ENCODE assay signal across 28 cellular contexts in genomic region chr12:74527491-74527890, GRCh38. TPM values are rescaled to one million over a fixed set of nuclear protein-coding genes. Genes with fewer than 3 reads are reported as not detected.
DNase-seq lines count a peak whose midpoint lies in the region; ATAC-seq, FAIRE-seq and TF ChIP-seq lines count a peak whose summit lies in the region.
"Had no signal": no experiment of that assay in that cellular context is flagged by ENCODE, and none has a peak within 500 bp of the region (broad histone marks: within the 10 kb centered on the region; RNA-seq: fewer than 3 reads in every experiment).

No MANE protein-coding gene starts in this region.

- H3K23ac ChIP-seq in IMR-90 (ENCODE audit: low read depth, low read length), result no peak overlapping the region
- no peak overlapping the region for H3K23ac ChIP-seq in H1 (ENCODE audit: insufficient read length)

- no peak overlapping the region for H3K27ac ChIP-seq in HepG2 (ENCODE audit: extremely low read length, insufficient read depth, low read length)
- no peak overlapping the region for H3K27ac ChIP-seq in right lobe of liver
- no peak overlapping the region for H3K27ac ChIP-seq in IMR-90 (ENCODE audit: insufficient read depth, low read length)
- no peak overlapping the region for H3K27ac ChIP-seq in astrocyte (ENCODE audit: low read depth, low read length)
- no peak overlapping the region for H3K27ac ChIP-seq in H1 (ENCODE audit: low read depth, low read length)
- H3K27ac ChIP-seq in Peyer's patch, result no peak overlapping the region
- H3K27ac ChIP-seq: 22Rv1; BLaER1 treated with 17β-estradiol and CSF1 and Interleukin-3, amounts not matched to agents 10 nM and 100 nM had no signal

- H3K14ac ChIP-seq in IMR-90 (replicated peaks; ENCODE audit: low read depth, low read length) (no peak overlapping the region), H1 (ENCODE audit: insufficient read length) (no peak overlapping the region)

- H2BK120ac ChIP-seq in IMR-90 (ENCODE audit: low read depth, low read length) (no peak overlapping the region), H1 (replicated peaks; ENCODE audit: low read depth, low read length) (no peak overlapping the region)

- WGBS in HepG2 (ENCODE audit: low lambda C conversion rate), result 49% methylated on average over 2 of the region's 2 CpGs
- WGBS in right lobe of liver (ENCODE audit: insufficient coverage, low coverage, low lambda C conversion rate, missing lambda C conversion rate), result 61% methylated on average over 2 of the region's 2 CpGs
- no CpG with 5 or more reads among the region's 2 CpGs for WGBS in IMR-90 (ENCODE audit: extremely low coverage in 2 of 2, insufficient read length in 1 of 2), 2 experiments
- 89% methylated on average over 2 of the region's 2 CpGs; no CpG with 5 or more reads in 1 of the 2 experiments for WGBS in H1 (ENCODE audit: extremely low coverage in 1 of 2, insufficient coverage in 1 of 2, insufficient read length in 1 of 2, insufficient replicate concordance in 2 of 2, low coverage in 1 of 2, low lambda C conversion rate in 2 of 2, missing lambda C conversion rate in 1 of 2), 2 experiments

- TF ChIP-seq POLR2A in HepG2 (IDR thresholded peaks at IDR 0.05; ENCODE audit: insufficient read depth in 1 of 2, low read depth in 2 of 2, low read length in 2 of 2), result no peak
- TF ChIP-seq POLR2A in right lobe of liver (IDR thresholded peaks at IDR 0.05), result no peak
- no peak for TF ChIP-seq POLR2A in IMR-90 (IDR thresholded peaks at IDR 0.05; ENCODE audit: low read depth, low read length)
- no peak for TF ChIP-seq POLR2A in H1 (IDR thresholded peaks at IDR 0.05; ENCODE audit: control extremely low read depth in 1 of 2, low read depth in 2 of 2, low read length in 2 of 2)
- no peak for TF ChIP-seq POLR2A in Peyer's patch (IDR thresholded peaks at IDR 0.05)

- CTCF ChIA-PET in HepG2 (lab: Yijun Ruan, JAX; ENCODE audit: low intra/inter-chr PET ratio, low total read pairs), result no interaction called here
- CTCF ChIA-PET in IMR-90 (lab: Yijun Ruan, JAX), result no interaction called here
- CTCF ChIA-PET in H1 (lab: Charles Lee; ENCODE audit: partially characterized antibody), result interaction anchor here (1.0 to 1.2 kb wide), 2 partner anchors 9 to 12 kb away, joined by 3 read pairs; no protein-coding TSS in a partner anchor

- H4K20me1 ChIP-seq in HepG2 (ENCODE audit: insufficient read depth, low read length) (no peaks in the 10 kb centered on the region), IMR-90 (ENCODE audit: insufficient read depth, low read length) (no peaks in the 10 kb centered on the region), astrocyte (ENCODE audit: insufficient read depth, low read length) (no peaks in the 10 kb centered on the region), H1 (replicated peaks in 1 of 2; ENCODE audit: control insufficient read depth in 1 of 2, insufficient read depth in 2 of 2, low read length in 2 of 2) (no peaks in the 10 kb centered on the region)
- H4K20me1 ChIP-seq: BLaER1 treated with 17β-estradiol and CSF1 and Interleukin-3, amounts not matched to agents 10 nM and 100 nM had no signal

- H3K9ac ChIP-seq in HepG2 (ENCODE audit: insufficient read depth, low read depth, low read length) (no peak overlapping the region), IMR-90 (ENCODE audit: low read depth, low read length) (no peak overlapping the region), astrocyte (ENCODE audit: low read length) (no peak overlapping the region), H1 (replicated peaks in 1 of 4; ENCODE audit: extremely low read depth in 1 of 4, low read depth in 3 of 4, low read length in 3 of 4) (no peak overlapping the region)
- H3K9ac ChIP-seq: BLaER1 treated with 17β-estradiol and CSF1 and Interleukin-3, amounts not matched to agents 10 nM and 100 nM had no signal

- no peaks in the 10 kb centered on the region for H3K79me1 ChIP-seq in IMR-90 (ENCODE audit: low read depth in 1 of 2, low read length in 2 of 2)
- no peaks in the 10 kb centered on the region for H3K79me1 ChIP-seq in H1 (ENCODE audit: low read depth, low read length)

- intact Hi-C loops in HepG2 (cut with micrococcal nuclease; ENCODE audit: unreplicated experiment) (no loop called here), right lobe of liver (cut with DNase I) (no loop called here), IMR-90 (cut with micrococcal nuclease) (no loop called here)

- H2BK20ac ChIP-seq in IMR-90 (ENCODE audit: low read depth, low read length) (no peak overlapping the region), H1 (ENCODE audit: low read length) (no peak overlapping the region)

- no peak overlapping the region for H3K4me3 Mint-ChIP-seq in astrocyte (ENCODE audit: unreplicated experiment)
- H3K4me3 Mint-ChIP-seq: B cell; CD14-positive monocyte; CD4-positive, alpha-beta memory T cell; CD4-positive, CD25-positive, alpha-beta regulatory T cell; CD8-positive, alpha-beta memory T cell had no signal

- H3K27me3 ChIP-seq in HepG2 (ENCODE audit: control insufficient read depth in 1 of 2, insufficient read depth in 2 of 2, low read length in 2 of 2) (no peaks in the 10 kb centered on the region), right lobe of liver (no peaks in the 10 kb centered on the region), IMR-90 (ENCODE audit: control insufficient read depth, insufficient read depth, low read length) (no peaks in the 10 kb centered on the region), astrocyte (ENCODE audit: insufficient read depth, low read length) (no peaks in the 10 kb centered on the region), H1 (replicated peaks in 1 of 4; ENCODE audit: control insufficient read depth in 3 of 4, extremely low read depth in 1 of 4, insufficient read depth in 3 of 4, low read length in 3 of 4) (no peaks in the 10 kb centered on the region), Peyer's patch (no peaks in the 10 kb centered on the region)
- H3K27me3 ChIP-seq: BLaER1 treated with 17β-estradiol and CSF1 and Interleukin-3, amounts not matched to agents 10 nM and 100 nM had no signal

- ATAC-seq in HepG2, result no peak
- no peak for ATAC-seq in right lobe of liver
- no peak for ATAC-seq in IMR-90 (ENCODE audit: low read depth)
- ATAC-seq in HG02870 (IDR thresholded peaks at IDR 0.05; ENCODE audit: unreplicated experiment), result no peak
- ATAC-seq: GM12878 had no signal

- no peak overlapping the region for H2AK9ac ChIP-seq in IMR-90 (replicated peaks; ENCODE audit: low read depth, low read length, poor library complexity)

- H3K4me3 ChIP-seq in HepG2 (replicated peaks in 1 of 3; ENCODE audit: insufficient read depth in 1 of 3, low read depth in 2 of 3, low read length in 3 of 3) (no peak overlapping the region), right lobe of liver (no peak overlapping the region), IMR-90 (ENCODE audit: insufficient read depth, low read depth, low read length) (no peak overlapping the region), astrocyte (ENCODE audit: insufficient read depth, low read depth, low read length) (no peak overlapping the region), H1 (ENCODE audit: extremely low read depth in 1 of 4, insufficient read depth in 2 of 4, low read depth in 3 of 4, low read length in 4 of 4) (no peak overlapping the region), Peyer's patch (no peak overlapping the region)
- H3K4me3 ChIP-seq: BLaER1 treated with 17β-estradiol and CSF1 and Interleukin-3, amounts not matched to agents 10 nM and 100 nM; GM12878 had no signal

- H2AFZ ChIP-seq in HepG2 (ENCODE audit: low read length) (no peak overlapping the region), IMR-90 (replicated peaks; ENCODE audit: low read length, poor library complexity) (no peak overlapping the region), astrocyte (ENCODE audit: low read depth, low read length) (no peak overlapping the region), H1 (ENCODE audit: low read length) (no peak overlapping the region)

- H2AK5ac ChIP-seq in IMR-90 (ENCODE audit: low read depth, low read length) (no peak overlapping the region), H1 (ENCODE audit: low read depth, low read length) (no peak overlapping the region)

- no peak for TF ChIP-seq EP300 in HepG2 (IDR thresholded peaks at IDR 0.05; ENCODE audit: low read depth in 2 of 2, low read length in 2 of 2)
- no peak for TF ChIP-seq EP300 in HepG2 (CRISPR knock-in tag; IDR thresholded peaks at IDR 0.05; ENCODE audit: borderline replicate concordance)
- no peak for TF ChIP-seq EP300 in H1 (IDR thresholded peaks at IDR 0.05; ENCODE audit: borderline replicate concordance in 1 of 2, low read depth in 2 of 2, low read length in 2 of 2)

- in situ Hi-C loops in HepG2 (cut with HindIII; ENCODE audit: extremely low pct_ligation_motif_present, low pct_unique_long_range_greater_than_20kb), result no loop called here
- in situ Hi-C loops in IMR-90 (cut with MboI; ENCODE audit: low sequenced_read_pairs), result no loop called here

- H3K18ac ChIP-seq in IMR-90 (ENCODE audit: low read depth, low read length) (no peak overlapping the region), H1 (ENCODE audit: extremely low read depth, low read length) (no peak overlapping the region)

- H2BK12ac ChIP-seq in H1 (ENCODE audit: low read depth, low read length), result no peak overlapping the region

- BruUV-seq in HepG2 (replicated peaks; lab: Mats Ljungman, UMichigan), result no TSS peak
- no TSS peak for BruUV-seq in IMR-90 (replicated peaks; lab: Mats Ljungman, UMichigan)

- no peaks in the 10 kb centered on the region for H3K23me2 ChIP-seq in H1 (ENCODE audit: low read depth, low read length)

- TF ChIP-seq RAD21 in HepG2 (CRISPR knock-in tag; IDR thresholded peaks at IDR 0.05), result no peak
- TF ChIP-seq RAD21 in IMR-90 (IDR thresholded peaks at IDR 0.05; ENCODE audit: low read length), result no peak
- TF ChIP-seq RAD21 in H1 (IDR thresholded peaks at IDR 0.05 in 1 of 2, conservative IDR thresholded peaks at IDR 0.05 in 1 of 2; ENCODE audit: low read depth in 2 of 2, low read length in 2 of 2), result no peak

- DNase-seq in HepG2 (ENCODE audit: low spot score), result no peak
- no peak for DNase-seq in right lobe of liver
- DNase-seq in IMR-90, result no peak
- no peak for DNase-seq in astrocyte (ENCODE audit: low read depth)
- no peak for DNase-seq in H1 (ENCODE audit: low read depth in 1 of 2, low spot score in 2 of 2)
- no peak for DNase-seq in Peyer's patch
- no peak for DNase-seq in NCI-H187 treated with DMSO at 0.1 percent for 48 hours (lab: John Stamatoyannopoulos, UW)
- DNase-seq: AML-193; CD4-positive, alpha-beta memory T cell; CD4-positive, CD25-positive, alpha-beta regulatory T cell; CD8-positive, alpha-beta memory T cell; COR-L47; DMS 273 treated with DMSO at 0.1 percent for 48 hours; DMS153; DMS53; DMS79; DND-41; EL; GDM1 had no signal

- no peak overlapping the region for H2BK5ac ChIP-seq in IMR-90 (ENCODE audit: low read depth, low read length, poor library complexity, severe bottlenecking)
- no peak overlapping the region for H2BK5ac ChIP-seq in H1 (ENCODE audit: low read depth, low read length)

- H4K8ac ChIP-seq in IMR-90 (ENCODE audit: low read depth in 2 of 2, low read length in 2 of 2), result no peak overlapping the region
- H4K8ac ChIP-seq in H1 (ENCODE audit: extremely low read depth, insufficient read depth, low read length), result no peak overlapping the region

- POLR2A ChIA-PET in HepG2 (lab: Yijun Ruan, JAX), result no interaction called here
- POLR2A ChIA-PET in IMR-90 (lab: Charles Lee; ENCODE audit: unreplicated experiment), result no interaction called here
- POLR2A ChIA-PET in H1 (lab: Charles Lee; ENCODE audit: partially characterized antibody), result interaction anchor here (0.9 kb wide), 1 partner anchor 18 kb away, joined by 3 read pairs; no protein-coding TSS in a partner anchor

- dilution Hi-C loops in IMR-90 (cut with HindIII; ENCODE audit: low sequenced_read_pairs, unreplicated experiment), result no loop called here

- H3K56ac ChIP-seq in IMR-90 (ENCODE audit: extremely low read depth, insufficient read depth, low read length) (no peak overlapping the region), H1 (replicated peaks; ENCODE audit: insufficient read length, low read depth, low read length) (no peak overlapping the region)

- no peak overlapping the region for H4K5ac ChIP-seq in IMR-90 (ENCODE audit: low read depth, low read length)
- H4K5ac ChIP-seq in H1 (ENCODE audit: insufficient read length, low read depth, low read length), result no peak overlapping the region

- no peak overlapping the region for H3K27ac Mint-ChIP-seq in astrocyte (ENCODE audit: unreplicated experiment)
- H3K27ac Mint-ChIP-seq: B cell; CD14-positive monocyte; CD4-positive, alpha-beta memory T cell; CD4-positive, CD25-positive, alpha-beta regulatory T cell; CD8-positive, alpha-beta memory T cell had no signal

- H3K36me3 ChIP-seq in HepG2 (replicated peaks in 1 of 2; ENCODE audit: control insufficient read depth in 1 of 2, insufficient read depth in 2 of 2, low read length in 2 of 2), result no peaks in the 10 kb centered on the region
- H3K36me3 ChIP-seq in right lobe of liver, result no peaks in the 10 kb centered on the region
- no peaks in the 10 kb centered on the region for H3K36me3 ChIP-seq in IMR-90 (ENCODE audit: control insufficient read depth, insufficient read depth, low read length)
- no peaks in the 10 kb centered on the region for H3K36me3 ChIP-seq in astrocyte (ENCODE audit: insufficient read depth, low read length)
- H3K36me3 ChIP-seq in H1 (ENCODE audit: control insufficient read depth in 2 of 4, insufficient read depth in 4 of 4, low read length in 3 of 4), result no peaks in the 10 kb centered on the region
- no peaks in the 10 kb centered on the region for H3K36me3 ChIP-seq in Peyer's patch
- H3K36me3 ChIP-seq: BLaER1 treated with 17β-estradiol and CSF1 and Interleukin-3, amounts not matched to agents 10 nM and 100 nM had no signal

- no peak overlapping the region for H4K91ac ChIP-seq in IMR-90 (ENCODE audit: insufficient read depth, low read depth, low read length)
- H4K91ac ChIP-seq in H1 (replicated peaks; ENCODE audit: insufficient read length, low read length), result no peak overlapping the region

- no peaks in the 10 kb centered on the region for H3K36me3 Mint-ChIP-seq in astrocyte (ENCODE audit: low read depth, unreplicated experiment)
- H3K36me3 Mint-ChIP-seq: CD14-positive monocyte; CD4-positive, alpha-beta memory T cell; CD4-positive, CD25-positive, alpha-beta regulatory T cell; CD8-positive, alpha-beta memory T cell had no signal

- H2BK15ac ChIP-seq in IMR-90 (ENCODE audit: low read depth, low read length), result no peak overlapping the region
- no peak overlapping the region for H2BK15ac ChIP-seq in H1 (ENCODE audit: low read length)

- TF ChIP-seq CTCF in HepG2 (CRISPR knock-in tag; IDR thresholded peaks at IDR 0.05) (no peak), right lobe of liver (IDR thresholded peaks at IDR 0.05) (no peak), IMR-90 (conservative IDR thresholded peaks at IDR 0.05; ENCODE audit: low read depth, low read length) (no peak), astrocyte (IDR thresholded peaks at IDR 0.05; ENCODE audit: insufficient read depth, low read depth, low read length) (no peak), H1 (IDR thresholded peaks at IDR 0.05; ENCODE audit: control extremely low read depth in 1 of 3, insufficient read depth in 1 of 3, low read depth in 1 of 3, low read length in 3 of 3) (no peak), Peyer's patch (IDR thresholded peaks at IDR 0.05) (no peak)

- H3K9me3 Mint-ChIP-seq in astrocyte (ENCODE audit: unreplicated experiment), result no peaks in the 10 kb centered on the region
- H3K9me3 Mint-ChIP-seq: CD14-positive monocyte; CD4-positive, CD25-positive, alpha-beta regulatory T cell; CD8-positive, alpha-beta memory T cell had no signal

- H3K9me3 ChIP-seq in HepG2 (ENCODE audit: low read length) (no peaks in the 10 kb centered on the region), right lobe of liver (no peaks in the 10 kb centered on the region), IMR-90 (ENCODE audit: control insufficient read depth, insufficient read depth, low read length) (no peaks in the 10 kb centered on the region), astrocyte (ENCODE audit: insufficient read depth, low read depth, low read length) (no peaks in the 10 kb centered on the region), H1 (ENCODE audit: insufficient read depth in 2 of 2, low read depth in 1 of 2, low read length in 1 of 2) (no peaks in the 10 kb centered on the region), Peyer's patch (no peaks in the 10 kb centered on the region)
- H3K9me3 ChIP-seq: BLaER1 treated with 17β-estradiol and CSF1 and Interleukin-3, amounts not matched to agents 10 nM and 100 nM had no signal

- H3K27me3 Mint-ChIP-seq in astrocyte (ENCODE audit: low read depth, unreplicated experiment), result no peaks in the 10 kb centered on the region

- H3K4me2 ChIP-seq in HepG2 (ENCODE audit: low read depth, low read length) (no peak overlapping the region), IMR-90 (ENCODE audit: low read depth, low read length) (no peak overlapping the region), astrocyte (ENCODE audit: low read length) (no peak overlapping the region), H1 (ENCODE audit: insufficient read depth in 1 of 2, low read depth in 2 of 2, low read length in 2 of 2) (no peak overlapping the region)
- H3K4me2 ChIP-seq: BLaER1 treated with 17β-estradiol and CSF1 and Interleukin-3, amounts not matched to agents 10 nM and 100 nM had no signal

- H3K4ac ChIP-seq in IMR-90 (ENCODE audit: low read depth, low read length), result no peak overlapping the region
- no peak overlapping the region for H3K4ac ChIP-seq in H1 (replicated peaks; ENCODE audit: insufficient read length, low read depth, low read length)

- FAIRE-seq in HepG2 (lab: Jason Lieb, UNC) (no peak), astrocyte (lab: Jason Lieb, UNC) (peak; percentile 20), H1 (lab: Jason Lieb, UNC) (no peak)
- FAIRE-seq: GM12878, GM12892, GM18507, GM19239 had no signal

- no peaks in the 10 kb centered on the region for H3K9me1 ChIP-seq in IMR-90 (ENCODE audit: insufficient read depth, low read length)

- H3K79me2 ChIP-seq in HepG2 (ENCODE audit: insufficient read depth, low read length) (no peaks in the 10 kb centered on the region), astrocyte (ENCODE audit: insufficient read depth, low read length) (no peaks in the 10 kb centered on the region), H1 (ENCODE audit: control insufficient read depth in 1 of 2, insufficient read depth in 2 of 2, low read length in 2 of 2) (no peaks in the 10 kb centered on the region)

- H3K4me1 ChIP-seq in HepG2 (ENCODE audit: insufficient read depth, low read length) (no peaks in the 10 kb centered on the region), right lobe of liver (no peaks in the 10 kb centered on the region), IMR-90 (ENCODE audit: control insufficient read depth, insufficient read depth, low read length) (no peaks in the 10 kb centered on the region), astrocyte (ENCODE audit: insufficient read depth, low read length) (no peaks in the 10 kb centered on the region), H1 (replicated peaks in 1 of 4; ENCODE audit: control insufficient read depth in 3 of 4, insufficient read depth in 4 of 4, low read length in 3 of 4) (no peaks in the 10 kb centered on the region), Peyer's patch (no peaks in the 10 kb centered on the region)
- H3K4me1 ChIP-seq: BLaER1 treated with 17β-estradiol and CSF1 and Interleukin-3, amounts not matched to agents 10 nM and 100 nM had no signal

- H3K4me1 Mint-ChIP-seq in astrocyte (ENCODE audit: low read depth, unreplicated experiment), result no peaks in the 10 kb centered on the region
- H3K4me1 Mint-ChIP-seq: B cell; CD14-positive monocyte; CD4-positive, alpha-beta memory T cell; CD4-positive, CD25-positive, alpha-beta regulatory T cell; CD8-positive, alpha-beta memory T cell had no signal

RNA-seq across cellular contexts. Expression of gene ATXN7L3B, which starts 10.1 kb away (rescaled TPM):
- total RNA-seq in HepG2 (2016; rRNA removed; fragmentation: Illumina TruSeq; extraction: Trizol) (23.8 and 34.9 TPM in 2 replicates), right lobe of liver (10 to 100 TPM; 10.8 to 16.6 (median 11.7) TPM), IMR-90 (2012; rRNA removed) (21.7 and 28.1 TPM in 2 replicates), astrocyte (30.6 and 31.1 TPM in 2 replicates), Peyer's patch (10 to 100 TPM; 16.9 to 19.8 (median 18.5) TPM)
- total RNA-seq in HepG2 (2016; cell fraction: cytosol; rRNA removed; fragmentation: Illumina TruSeq; extraction: Trizol; ENCODE audit: low read depth), result 2.3 and 2.7 TPM in 2 replicates
- total RNA-seq in HepG2 (2016; cell fraction: insoluble cytoplasmic fraction; rRNA removed; fragmentation: Illumina TruSeq; extraction: Trizol), result 24.1 and 33.1 TPM in 2 replicates
- 13.8 and 14.3 TPM in 2 replicates for total RNA-seq in HepG2 (2016; cell fraction: membrane; rRNA removed; fragmentation: Illumina TruSeq; extraction: Trizol)
- total RNA-seq in HepG2 (2016; cell fraction: nucleus; rRNA removed; fragmentation: Illumina TruSeq; extraction: Trizol), result 24.5 and 24.9 TPM in 2 replicates
- polyA plus RNA-seq in HepG2 (2011; rRNA removed) (18.0 and 20.1 TPM in 2 replicates), IMR-90 (2012; rRNA removed) (10.9 and 12.9 TPM in 2 replicates), H1 (2011; rRNA removed) (21.2 and 23.7 TPM in 2 replicates)
- 12.2 and 18.2 TPM in 2 replicates for polyA plus RNA-seq in HepG2 (2011; cell fraction: cytosol; rRNA removed)
- polyA plus RNA-seq in HepG2 (2011; cell fraction: nucleus; rRNA removed), result 8.6 and 11.0 TPM in 2 replicates
- 19.9 and 21.5 TPM in 2 replicates for polyA plus RNA-seq in HepG2 (2012)
- 1.4 and 1.5 TPM in 2 replicates for polyA plus RNA-seq in HepG2 (2016; cell fraction: cytosol; fragmentation: Illumina TruSeq; extraction: Trizol; ENCODE audit: low read depth)
- 37.9 and 38.8 TPM in 2 replicates for polyA plus RNA-seq in HepG2 (2016; cell fraction: insoluble cytoplasmic fraction; fragmentation: Illumina TruSeq; extraction: Trizol; ENCODE audit: low read depth)
- 7.9 and 8.5 TPM in 2 replicates for polyA plus RNA-seq in HepG2 (2016; cell fraction: membrane; fragmentation: Illumina TruSeq; extraction: Trizol; ENCODE audit: low read depth)
- polyA plus RNA-seq in HepG2 (2016; cell fraction: nucleus; fragmentation: Illumina TruSeq; extraction: Trizol; ENCODE audit: insufficient read depth, low read depth), result 24.0 and 25.3 TPM in 2 replicates
- 21.7 and 27.2 TPM in 2 replicates for polyA minus RNA-seq in HepG2 (2011; rRNA and poly(A)+ RNA removed; ENCODE audit: low replicate concordance)
- 16.2 and 17.8 TPM in 2 replicates for polyA minus RNA-seq in HepG2 (2011; cell fraction: cytosol; rRNA and poly(A)+ RNA removed)
- 27.8 and 29.2 TPM in 2 replicates for polyA minus RNA-seq in HepG2 (2011; cell fraction: nucleus; rRNA and poly(A)+ RNA removed)
- 5.0 and 5.4 TPM in 2 replicates for polyA plus RNA-seq in IMR-90 (2012; cell fraction: cytosol; rRNA removed)
- 2.7 and 12.5 TPM in 2 replicates for polyA plus RNA-seq in IMR-90 (2012; cell fraction: nucleus; rRNA removed; ENCODE audit: low replicate concordance)
- 39.5 and 39.9 TPM in 2 replicates for total RNA-seq in H1 (2021; fragmentation: NEBNext Ultra II Directional; extraction: Animal tissue kit (Norgen Biotek cat#: 25700))
- polyA plus RNA-seq in H1 (2011; cell fraction: cytosol; rRNA removed), result 26.9 TPM
- polyA plus RNA-seq in H1 (2011; cell fraction: nucleus; rRNA removed), result 14.2 TPM
- 27.2 to 32.9 TPM (median 28.7 TPM) in 4 replicates for polyA plus RNA-seq in H1 (2012, experiment 1 of 2)
- polyA plus RNA-seq in H1 (2012, experiment 2 of 2), result 22.9 TPM
- 19.4 TPM for polyA plus RNA-seq in H1 (2013, experiment 1 of 2)
- 19.1 TPM for polyA plus RNA-seq in H1 (2013, experiment 2 of 2)
- polyA minus RNA-seq in H1 (2011; rRNA and poly(A)+ RNA removed), result 37.7 and 42.9 TPM in 2 replicates
- polyA minus RNA-seq in H1 (2011; cell fraction: cytosol; rRNA and poly(A)+ RNA removed), result 23.6 TPM
- 24.2 TPM for polyA minus RNA-seq in H1 (2011; cell fraction: nucleus; rRNA and poly(A)+ RNA removed)

Comparison
In these comparisons a context has a peak if more than half of its experiments do, and no peak if none do; other contexts are left out.
1. Of the 41 proteins assayed by ChIP-seq in both HepG2 and H1: peak only in HepG2: none; only in H1: none; in both: CEBPB; in neither: 40.